8 cellular contexts compared by ENCODE assay signal in genomic region chr3:195914648-195915473, GRCh38. TPM values are rescaled to one million over a fixed set of nuclear protein-coding genes. Genes with fewer than 3 reads are reported as not detected.
A peak's percentile ranks its signal among the peaks of the same experiment; 100 is the strongest.
DNase-seq lines count a peak whose midpoint lies in the region; ATAC-seq and TF ChIP-seq lines count a peak whose summit lies in the region.

No MANE protein-coding gene starts in this region.

- CTCF ChIA-PET in HCT116 (lab: Charles Lee) = interaction anchor here (0.7 to 3.1 kb wide), 11 partner anchors 8 to 196 kb away, joined by 3 to 37 read pairs (median 3); no protein-coding TSS in a partner anchor

- H3K9me2 ChIP-seq in HCT116 (ENCODE audit: insufficient read depth) = no peaks in the 10 kb centered on the region

- DNase-seq in GM04503 (ENCODE audit: low read depth) = peak; percentile 90
- DNase-seq in HCT116 (ENCODE audit: low read depth, low spot score) = peak; percentile 98
- peak; percentile 91 for DNase-seq in NB4 (ENCODE audit: low read depth)
- peak; percentile 98 for DNase-seq in activated effector memory CD4-positive, alpha-beta T cell treated with anti-CD3 and anti-CD28 coated beads, Interleukin-2, amount 50 U/mL, for 16 hours
- peak; percentile 94 for DNase-seq in Right ventricle myocardium inferior (ENCODE audit: missing footprints)
- peak; percentile 97 for DNase-seq in psoas muscle
- peak; percentile 89 to 96 for DNase-seq in uterus
- DNase-seq in stimulated activated naive CD4-positive, alpha-beta T cell (lab: John Stamatoyannopoulos, UW) = no peak

- RAD21 ChIA-PET in HCT116 (lab: Charles Lee; ENCODE audit: low non-redundant PET in 1 of 2, low total read pairs in 2 of 2, uncharacterized antibody in 2 of 2, unreplicated experiment in 2 of 2) = interaction anchor here in 1 of 2 experiments (0.7 kb wide), 1 partner anchor 195 kb away, joined by 4 read pairs; no protein-coding TSS in a partner anchor

- intact Hi-C loops in HCT116 (cut with micrococcal nuclease) (loop anchor here (1.0 kb wide), 2 partner anchors 19 to 52 kb away; no protein-coding TSS in a partner anchor), Right ventricle myocardium inferior (cut with DNase I) (loop anchor here (1.0 to 2.0 kb wide), 3 partner anchors 20 to 56 kb away; no protein-coding TSS in a partner anchor), psoas muscle (cut with DNase I) (loop anchor here in 1 of 2 donors (1.0 kb wide), 2 partner anchors 52 to 56 kb away; no protein-coding TSS in a partner anchor), uterus (cut with DNase I; ENCODE audit: low total_unique reads) (loop anchor here (2.0 kb wide), 1 partner anchor 52 kb away; no protein-coding TSS in a partner anchor)

- H3K9ac ChIP-seq in HCT116 (ENCODE audit: low read length) = peak overlapping the region; percentile 48

- ATAC-seq in HCT116 = peak; percentile 93
- peak; percentile 91 for ATAC-seq in Right ventricle myocardium inferior
- peak; percentile 84 to 96 (median 90) for ATAC-seq in psoas muscle

- no peak for TF ChIP-seq RAD21 in HCT116 (IDR thresholded peaks at IDR 0.05; ENCODE audit: low read depth)

- peak overlapping the region; percentile 67 for H3K27ac ChIP-seq in HCT116 (ENCODE audit: low read depth, low read length)
- H3K27ac ChIP-seq in psoas muscle = peak overlapping the region; percentile 91
- peak overlapping the region; percentile 83 to 94 for H3K27ac ChIP-seq in uterus

- H3K27me3 ChIP-seq in HCT116 (ENCODE audit: insufficient read depth, low read length) (no peaks in the 10 kb centered on the region), psoas muscle (ENCODE audit: insufficient read depth in 3 of 3, low read length in 2 of 3) (no peaks in the 10 kb centered on the region), uterus (no peaks in the 10 kb centered on the region)

- H3K4me3 ChIP-seq in HCT116 (replicated peaks in 1 of 2; ENCODE audit: low read depth in 1 of 2, low read length in 2 of 2) = peak overlapping the region; percentile 30 to 41
- no peak overlapping the region for H3K4me3 ChIP-seq in NB4 (ENCODE audit: low read depth, low read length)
- H3K4me3 ChIP-seq in psoas muscle = peak overlapping the region; percentile 48
- no peak overlapping the region for H3K4me3 ChIP-seq in uterus

- POLR2A ChIA-PET in HCT116 (lab: Charles Lee) = interaction anchor here (1.8 kb wide), 1 partner anchor 20 kb away, joined by 7 read pairs; no protein-coding TSS in a partner anchor

- no peaks in the 10 kb centered on the region for H4K20me1 ChIP-seq in HCT116 (ENCODE audit: insufficient read depth)

- H3K36me3 ChIP-seq in HCT116 (ENCODE audit: control insufficient read depth in 1 of 2, insufficient read depth in 2 of 2, low read length in 2 of 2) (no peaks in the 10 kb centered on the region), psoas muscle (ENCODE audit: insufficient read depth in 1 of 2, low read depth in 1 of 2) (no peaks in the 10 kb centered on the region), uterus (no peaks in the 10 kb centered on the region)

- peak overlapping the region; percentile 75 for H3K4me2 ChIP-seq in HCT116 (ENCODE audit: low read length)

- peak overlapping the region; percentile 77 for H2AFZ ChIP-seq in HCT116 (ENCODE audit: low read depth, low read length, poor library complexity, severe bottlenecking)

- H3K79me2 ChIP-seq in HCT116 (ENCODE audit: insufficient read depth, low read length) = no peaks in the 10 kb centered on the region

- BruUV-seq in HCT116 (replicated peaks; lab: Mats Ljungman, UMichigan) = TSS peak; percentile 75

- TF ChIP-seq POLR2A in HCT116 (IDR thresholded peaks at IDR 0.05; ENCODE audit: borderline replicate concordance, extremely low read depth, insufficient read depth, insufficient read length) = peak; percentile 48
- no peak for TF ChIP-seq POLR2A in NB4 (IDR thresholded peaks at IDR 0.05; ENCODE audit: extremely low read depth, insufficient read length)
- peak in 1 of 2 donors; percentile 32 for TF ChIP-seq POLR2A in uterus (IDR thresholded peaks at IDR 0.05)

- H3K4me1 ChIP-seq in HCT116 (ENCODE audit: control insufficient read depth in 1 of 2, insufficient read depth in 2 of 2, low read length in 2 of 2) = peaks cover 15 to 41% of the 10 kb centered on the region in 2 experiments
- H3K4me1 ChIP-seq in psoas muscle = peaks cover 2% of the 10 kb centered on the region
- H3K4me1 ChIP-seq in uterus = peaks cover 0 to 4% of the 10 kb centered on the region in 2 donors

- peak in 2 of 3 experiments; percentile 96 to 98; a peak in 4 of 6 replicates for TF ChIP-seq CTCF in HCT116 (IDR thresholded peaks at IDR 0.05 in 2 of 3, conservative IDR thresholded peaks at IDR 0.05 in 1 of 3; ENCODE audit: borderline replicate concordance in 1 of 3, insufficient read depth in 1 of 3, low read depth in 2 of 3, low read length in 2 of 3)
- peak; percentile 88 for TF ChIP-seq CTCF in NB4 (IDR thresholded peaks at IDR 0.05; ENCODE audit: low read depth, low read length)
- TF ChIP-seq CTCF in psoas muscle (IDR thresholded peaks at IDR 0.05) = peak; percentile 99
- peak; percentile 89 to 97 (median 95) for TF ChIP-seq CTCF in uterus (IDR thresholded peaks at IDR 0.05)

- H3K9me3 ChIP-seq in HCT116 (ENCODE audit: control insufficient read depth in 1 of 2, insufficient read depth in 1 of 2, low read depth in 1 of 2, low read length in 2 of 2) (no peaks in the 10 kb centered on the region), psoas muscle (no peaks in the 10 kb centered on the region), uterus (no peaks in the 10 kb centered on the region)

- WGBS in psoas muscle, 3 donors = 9 to 17% (median 11%) methylated on average over 14 of the region's 14 CpGs

TF ChIP-seq in HCT116, 20 proteins besides CTCF, POLR2A, EP300 and RAD21:
- TF ChIP-seq ZBTB33 (IDR thresholded peaks at IDR 0.05; ENCODE audit: extremely low read depth, insufficient replicate concordance, low read length) = no peak
- peak; percentile 60; the same call in 1 of the 2 replicates for TF ChIP-seq POLR2AphosphoS5 (IDR thresholded peaks at IDR 0.05; ENCODE audit: low read depth, low read length)

RNA-seq across cellular contexts. Expression of gene TNK2, which starts 6.5 kb away (rescaled TPM):
- total RNA-seq in HCT116 (2021; ENCODE audit: unreplicated experiment) (55.1 TPM), Right ventricle myocardium inferior (31.7 TPM), psoas muscle (100 to 1,000 TPM in 1 of 4 donors, 10 to 100 TPM in 3; 41.7 to 322 (median 77.6) TPM), uterus (10 to 100 TPM in 3 of 4 donors, 1 to 10 TPM in 1; 6.1 to 81.2 (median 24.4) TPM)
- 34.0 and 40.3 TPM in 2 replicates for polyA plus RNA-seq in HCT116 (2012)
- polyA plus RNA-seq in psoas muscle = 10 to 100 TPM; 37.1 to 67.1 (median 52.2) TPM

Comparison
In these comparisons a context has a peak if more than half of its experiments do, and no peak if none do; other contexts are left out.
1. DNase-seq: peak in GM04503 (single experiment), HCT116 (single experiment), NB4 (single experiment), activated effector memory CD4-positive, alpha-beta T cell treated with anti-CD3 and anti-CD28 coated beads, Interleukin-2, amount 50 U/mL, for 16 hours (single experiment), Right ventricle myocardium inferior (single experiment), psoas muscle (2 of 2) and uterus (2 of 2); none in stimulated activated naive CD4-positive, alpha-beta T cell (0 of 6).
2. H3K4me3 ChIP-seq: peak in HCT116 (2 of 2) and psoas muscle (single experiment); none in NB4 (single experiment) and uterus (0 of 2).
3. Peak in every context shown above with its lines, with median percentiles within 50 percentile points of each other: ATAC-seq, H3K27ac ChIP-seq and CTCF ChIP-seq.